17 cellular contexts compared by ENCODE assay signal in genomic region chr5:40507095-40507494, GRCh38.
DNase-seq lines count a peak whose midpoint lies in the region; ATAC-seq, FAIRE-seq and TF ChIP-seq lines count a peak whose summit lies in the region.
"Had no signal": no experiment of that assay in that cellular context is flagged by ENCODE, and none has a peak within 500 bp of the region (broad histone marks: within the 10 kb centered on the region; RNA-seq: fewer than 3 reads in every experiment).

No MANE protein-coding gene starts in this region.

- POLR2A ChIA-PET in A549 (lab: Yijun Ruan, JAX), result no interaction called here
- POLR2A ChIA-PET in CD4-positive, alpha-beta T cell (lab: Charles Lee), result no interaction called here

- no peaks in the 10 kb centered on the region for H4K20me1 ChIP-seq in OCI-LY3 (ENCODE audit: insufficient read depth, low read length)

- H3K36me3 ChIP-seq in OCI-LY3 (replicated peaks; ENCODE audit: low read depth, low read length) (no peaks in the 10 kb centered on the region), tibial nerve (no peaks in the 10 kb centered on the region)
- H3K36me3 ChIP-seq: sigmoid colon had no signal

- no peak for DNase-seq in A549 (ENCODE audit: low read depth in 1 of 2, low spot score in 1 of 2)
- DNase-seq in CD4-positive, alpha-beta T cell, result no peak
- DNase-seq in fibroblast of mammary gland (ENCODE audit: low read depth), result peak; percentile 20
- DNase-seq in Ammon's horn (ENCODE audit: low spot score), result no peak
- DNase-seq in DMS53 treated with DMSO at 0.1 percent for 48 hours (lab: John Stamatoyannopoulos, UW; ENCODE audit: unreplicated experiment), result no peak
- no peak for DNase-seq in tibial nerve (ENCODE audit: low spot score in 2 of 2)
- no peak for DNase-seq in activated CD4-positive, CD25-positive, alpha-beta regulatory T cell (lab: John Stamatoyannopoulos, UW)
- DNase-seq: amniotic stem cell, GM23248, KBM-7, left ventricle myocardium superior, NCI-H1417 treated with DMSO at 0.1 percent for 48 hours, sigmoid colon, T-cell had no signal

- TF ChIP-seq CTCF in A549 (IDR thresholded peaks at IDR 0.05) (no peak; the same call in 2 of the 3 replicates), OCI-LY3 (IDR thresholded peaks at IDR 0.05; ENCODE audit: low read depth, low read length) (peak; percentile 40), fibroblast of mammary gland (conservative IDR thresholded peaks at IDR 0.05; ENCODE audit: control insufficient read depth, insufficient read depth, low read depth, low read length) (no peak), tibial nerve (IDR thresholded peaks at IDR 0.05) (no peak)
- no peak for TF ChIP-seq CTCF in CD4-positive, alpha-beta T cell (IDR thresholded peaks at IDR 0.05)

- no peak overlapping the region for H3K4me3 Mint-ChIP-seq in CD4-positive, alpha-beta T cell
- H3K4me3 Mint-ChIP-seq: T-cell had no signal

- H3K4me1 ChIP-seq in A549 (no peaks in the 10 kb centered on the region), OCI-LY3 (ENCODE audit: low read length) (peaks cover 26% of the 10 kb centered on the region), tibial nerve (no peaks in the 10 kb centered on the region)
- H3K4me1 ChIP-seq: sigmoid colon had no signal

- H3K4me2 ChIP-seq in A549 (no peak overlapping the region), OCI-LY3 (ENCODE audit: low read length) (no peak overlapping the region)

- H3K27ac Mint-ChIP-seq in CD4-positive, alpha-beta T cell, result no peak overlapping the region
- H3K27ac Mint-ChIP-seq: activated T-helper 2 cell treated with anti-CD3 and anti-CD28 coated beads, Interferon-gamma antibody, Interleukin-2, Interleukin-4, amounts not matched to agents 10 μg/mL and 5 μg/mL and 100 μg/mL, durations not matched to agents 14 hours and 24 hours and 36 hours had no signal

- intact Hi-C loops in CD4-positive, alpha-beta T cell (cut with DNase I, micrococcal nuclease), result loop anchor here in 1 of 2 experiments (1.0 to 2.0 kb wide), 2 partner anchors 181 to 230 kb away; no protein-coding TSS in a partner anchor

- no peak for TF ChIP-seq POLR2A in A549 (IDR thresholded peaks at IDR 0.05; ENCODE audit: low read length)
- TF ChIP-seq POLR2A in tibial nerve (IDR thresholded peaks at IDR 0.05), result no peak

- H3K27me3 ChIP-seq in CD4-positive, alpha-beta T cell (ENCODE audit: control insufficient read depth, insufficient read depth, low read length), result no peaks in the 10 kb centered on the region
- H3K27me3 ChIP-seq in OCI-LY3 (ENCODE audit: low read depth, low read length) (no peaks in the 10 kb centered on the region), tibial nerve (no peaks in the 10 kb centered on the region)
- H3K27me3 ChIP-seq: sigmoid colon had no signal

- H3K27me3 Mint-ChIP-seq in CD4-positive, alpha-beta T cell, result no peaks in the 10 kb centered on the region
- H3K27me3 Mint-ChIP-seq: T-cell had no signal

- CTCF ChIA-PET in A549 (lab: Yijun Ruan, JAX), result no interaction called here
- CTCF ChIA-PET in CD4-positive, alpha-beta T cell (lab: Charles Lee), result no interaction called here

- 45% methylated on average over 2 of the region's 2 CpGs for WGBS in A549 (ENCODE audit: missing lambda C conversion rate)
- WGBS in tibial nerve, 2 donors, result 48 to 68% methylated on average over 2 of the region's 2 CpGs

- no peaks in the 10 kb centered on the region for H3K36me3 Mint-ChIP-seq in CD4-positive, alpha-beta T cell (ENCODE audit: low read depth)
- H3K36me3 Mint-ChIP-seq: T-cell had no signal

- no peaks in the 10 kb centered on the region for H3K9me3 Mint-ChIP-seq in CD4-positive, alpha-beta T cell
- H3K9me3 Mint-ChIP-seq: activated T-helper 2 cell treated with anti-CD3 and anti-CD28 coated beads, Interferon-gamma antibody, Interleukin-2, Interleukin-4, amounts not matched to agents 10 μg/mL and 5 μg/mL and 100 μg/mL, durations not matched to agents 14 hours and 24 hours and 36 hours had no signal

- TF ChIP-seq EP300 in A549 (IDR thresholded peaks at IDR 0.05) (no peak), tibial nerve (IDR thresholded peaks at IDR 0.05) (no peak)

- H2AFZ ChIP-seq in OCI-LY3 (ENCODE audit: low read depth, low read length), result no peak overlapping the region
- H2AFZ ChIP-seq: GM23248 had no signal

- peaks cover 12% of the 10 kb centered on the region for H3K4me1 Mint-ChIP-seq in CD4-positive, alpha-beta T cell (ENCODE audit: low read depth)

- no peak overlapping the region for H3K27ac ChIP-seq in A549
- no peak overlapping the region for H3K27ac ChIP-seq in CD4-positive, alpha-beta T cell (ENCODE audit: low read depth, low read length)
- no peak overlapping the region for H3K27ac ChIP-seq in OCI-LY3 (ENCODE audit: low read length)
- H3K27ac ChIP-seq in tibial nerve, result no peak overlapping the region
- H3K27ac ChIP-seq: GM23248, HL-60, sigmoid colon had no signal

- no peak for FAIRE-seq in A549 (lab: Jason Lieb, UNC)

- ATAC-seq in A549, result no peak
- ATAC-seq in CD4-positive, alpha-beta T cell (ENCODE audit: poor library complexity), result peak; percentile 62
- ATAC-seq: left ventricle myocardium superior had no signal

- H3K4me3 ChIP-seq in A549, result no peak overlapping the region
- H3K4me3 ChIP-seq in OCI-LY3 (ENCODE audit: low read length), result no peak overlapping the region
- H3K4me3 ChIP-seq in fibroblast of mammary gland (ENCODE audit: control insufficient read depth, low read depth, low read length), result no peak overlapping the region
- no peak overlapping the region for H3K4me3 ChIP-seq in tibial nerve
- H3K4me3 ChIP-seq: GM23248, sigmoid colon had no signal

- H3K9me3 ChIP-seq in A549 (no peaks in the 10 kb centered on the region), OCI-LY3 (ENCODE audit: insufficient read depth, low read length) (no peaks in the 10 kb centered on the region), tibial nerve (no peaks in the 10 kb centered on the region)
- no peaks in the 10 kb centered on the region for H3K9me3 ChIP-seq in CD4-positive, alpha-beta T cell (ENCODE audit: control insufficient read depth, low read length)
- H3K9me3 ChIP-seq: sigmoid colon had no signal

- H3K79me2 ChIP-seq in OCI-LY3 (ENCODE audit: low read length), result peaks cover 3% of the 10 kb centered on the region; the same call in 1 of the 2 replicates

- no peak overlapping the region for H3K9ac ChIP-seq in OCI-LY3 (ENCODE audit: low read length)
- H3K9ac ChIP-seq: GM23248 had no signal

- TF ChIP-seq RAD21 in A549 (conservative IDR thresholded peaks at IDR 0.05 in 1 of 2, IDR thresholded peaks at IDR 0.05 in 1 of 2), result peak in 1 of 2 experiments; percentile 24; a peak in 2 of 5 replicates

TF ChIP-seq in A549, 52 proteins besides CTCF, POLR2A, EP300 and RAD21:
- TF ChIP-seq MAX (IDR thresholded peaks at IDR 0.05) (no peak), TFCP2L1 (CRISPR knock-in tag; IDR thresholded peaks at IDR 0.05) (no peak), SMC3 (IDR thresholded peaks at IDR 0.05) (peak; percentile 38; the same call in 1 of the 3 replicates), BHLHE40 (IDR thresholded peaks at IDR 0.05; ENCODE audit: low read depth, low read length) (no peak)
- TF ChIP-seq, protein P1, sequence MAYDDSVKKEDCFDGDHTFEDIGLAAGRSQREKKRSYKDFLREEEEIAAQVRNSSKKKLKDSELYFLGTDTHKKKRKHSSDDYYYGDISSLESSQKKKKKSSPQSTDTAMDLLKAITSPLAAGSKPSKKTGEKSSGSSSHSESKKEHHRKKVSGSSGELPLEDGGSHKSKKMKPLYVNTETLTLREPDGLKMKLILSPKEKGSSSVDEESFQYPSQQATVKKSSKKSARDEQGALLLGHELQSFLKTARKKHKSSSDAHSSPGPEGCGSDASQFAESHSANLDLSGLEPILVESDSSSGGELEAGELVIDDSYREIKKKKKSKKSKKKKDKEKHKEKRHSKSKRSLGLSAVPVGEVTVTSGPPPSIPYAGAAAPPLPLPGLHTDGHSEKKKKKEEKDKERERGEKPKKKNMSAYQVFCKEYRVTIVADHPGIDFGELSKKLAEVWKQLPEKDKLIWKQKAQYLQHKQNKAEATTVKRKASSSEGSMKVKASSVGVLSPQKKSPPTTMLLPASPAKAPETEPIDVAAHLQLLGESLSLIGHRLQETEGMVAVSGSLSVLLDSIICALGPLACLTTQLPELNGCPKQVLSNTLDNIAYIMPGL (CRISPR knock-in tag; IDR thresholded peaks at IDR 0.05; ENCODE audit: borderline replicate concordance), result no peak
TF ChIP-seq in A549: peak in this region for 1.
